1 cellular context compared by ENCODE assay signal in genomic region chr12:122523280-122523679, GRCh38.
TF ChIP-seq lines count a peak whose summit lies in the region.

No MANE protein-coding gene starts in this region.

TF ChIP-seq in H1, 55 proteins besides CTCF, POLR2A, EP300 and RAD21 (continued from another document):
- TF ChIP-seq CHD7 (IDR thresholded peaks at IDR 0.05; ENCODE audit: insufficient replicate concordance, low read length) (no peak), SRF (IDR thresholded peaks at IDR 0.05; ENCODE audit: low read depth, low read length) (no peak), TAF7 (optimal IDR thresholded peaks at IDR 0.05; ENCODE audit: borderline replicate concordance, low read depth, low read length) (no peak), EGR1 (IDR thresholded peaks at IDR 0.05; ENCODE audit: borderline replicate concordance, low read depth, low read length) (no peak), POU5F1 (IDR thresholded peaks at IDR 0.05; ENCODE audit: low read depth, low read length) (no peak), GTF2F1 (IDR thresholded peaks at IDR 0.05; ENCODE audit: borderline replicate concordance, low read depth, low read length) (no peak), RFX5 (IDR thresholded peaks at IDR 0.05; ENCODE audit: borderline replicate concordance, low read depth, low read length) (no peak)
TF ChIP-seq in H1: peak in this region for 1.
